ENCODE assay signal across 6 cellular contexts in the genomic region with DNA sequence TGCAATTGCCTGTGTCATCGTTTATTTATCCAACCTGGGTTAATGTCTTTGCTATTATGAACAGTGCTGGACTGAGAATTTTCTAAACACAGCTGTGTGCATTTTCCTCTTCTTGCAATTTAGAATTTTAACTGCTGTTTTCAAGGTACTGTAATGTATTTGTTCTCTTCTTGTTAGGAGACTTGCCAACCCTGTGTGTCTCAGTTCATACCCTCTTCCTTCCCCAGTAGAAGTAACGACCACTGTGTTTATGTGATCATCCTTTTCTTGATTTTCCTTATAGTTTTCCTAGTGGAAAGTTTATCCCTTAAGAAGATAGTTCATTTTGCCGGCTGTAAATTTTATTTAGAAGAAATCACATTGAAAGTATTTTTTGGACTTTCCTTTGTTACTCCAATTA.
A peak's percentile ranks its signal among the peaks of the same experiment; 100 is the strongest.
DNase-seq lines count a peak whose midpoint lies in the region; ATAC-seq and TF ChIP-seq lines count a peak whose summit lies in the region.
"Not testable (repeated sequence)": the region's sequence is repeated elsewhere in the genome, so short reads cannot be mapped to it uniquely, and the experiment has no call there.

No MANE protein-coding gene starts in this region.

- not testable (repeated sequence) for H3K9me3 ChIP-seq in osteoblast (ENCODE audit: low read depth, low read length)

- intact Hi-C loops in activated B cell treated with CpG ODN at 0.5 μM for 24 hours (cut with micrococcal nuclease): not testable (repeated sequence)

- not testable (repeated sequence) for H3K4me3 ChIP-seq in osteoblast (ENCODE audit: insufficient read depth, low read length)

- not testable (repeated sequence) for H3K27me3 Mint-ChIP-seq in IgD-negative memory B cell; activated B cell treated with CpG ODN at 0.5 μM for 24 hours; memory B cell; stimulated activated naive B cell treated with anti-CD40 and anti-IgM and Interleukin-4, amounts not matched to agents 10 μg/mL and 1 μg/mL and 100 μg/mL, for 72 hours

- H3K36me3 ChIP-seq in osteoblast (ENCODE audit: insufficient read depth, low read length): not testable (repeated sequence)

- CTCF ChIA-PET in activated B cell treated with CpG ODN at 0.5 μM for 24 hours (lab: Charles Lee): not testable (repeated sequence)

- H4K20me1 ChIP-seq in osteoblast (ENCODE audit: insufficient read depth, low read length): not testable (repeated sequence)

- not testable (repeated sequence) for H3K4me1 ChIP-seq in osteoblast (ENCODE audit: insufficient read depth, low read length)

- DNase-seq in NCI-H1694 treated with DMSO at 0.1 percent for 48 hours (lab: John Stamatoyannopoulos, UW) (peak; percentile 57), osteoblast (ENCODE audit: insufficient read length, low spot score, missing footprints) (peak; percentile 55)
- DNase-seq in activated B cell treated with CpG ODN at 0.5 μM for 24 hours; memory B cell (ENCODE audit: low spot score in 2 of 2); stimulated activated naive B cell treated with anti-CD40 and anti-IgM and Interleukin-4, amounts not matched to agents 10 μg/mL and 1 μg/mL and 100 μg/mL, for 72 hours: not testable (repeated sequence)

- not testable (repeated sequence) for H3K4me1 Mint-ChIP-seq in IgD-negative memory B cell, memory B cell
- H3K4me1 Mint-ChIP-seq in activated B cell treated with CpG ODN at 0.5 μM for 24 hours: peaks cover 31% of the 10 kb centered on the region
- peaks cover 8 to 32% of the 10 kb centered on the region in 2 donors for H3K4me1 Mint-ChIP-seq in stimulated activated naive B cell treated with anti-CD40 and anti-IgM and Interleukin-4, amounts not matched to agents 10 μg/mL and 1 μg/mL and 100 μg/mL, for 72 hours

- ATAC-seq in activated B cell treated with CpG ODN at 0.5 μM for 24 hours (ENCODE audit: low read depth); memory B cell (ENCODE audit: low read depth); stimulated activated naive B cell treated with anti-CD40 and anti-IgM and Interleukin-4, amounts not matched to agents 10 μg/mL and 1 μg/mL and 100 μg/mL, for 72 hours (replicated peaks): not testable (repeated sequence)

- H3K27ac ChIP-seq in osteoblast (ENCODE audit: low read depth, low read length): not testable (repeated sequence)

- not testable (repeated sequence) for H3K79me2 ChIP-seq in osteoblast (ENCODE audit: insufficient read depth, low read length)

- peak overlapping the region in 3 of 4 donors; percentile 60 to 83 (median 72) for H3K4me3 Mint-ChIP-seq in IgD-negative memory B cell
- H3K4me3 Mint-ChIP-seq in activated B cell treated with CpG ODN at 0.5 μM for 24 hours: peak overlapping the region; percentile 67
- H3K4me3 Mint-ChIP-seq in memory B cell: peak overlapping the region; percentile 86
- peak overlapping the region; percentile 30 to 32 for H3K4me3 Mint-ChIP-seq in stimulated activated naive B cell treated with anti-CD40 and anti-IgM and Interleukin-4, amounts not matched to agents 10 μg/mL and 1 μg/mL and 100 μg/mL, for 72 hours

- H2AFZ ChIP-seq in osteoblast (ENCODE audit: low read length): not testable (repeated sequence)

- not testable (repeated sequence) for TF ChIP-seq CTCF in activated B cell treated with CpG ODN at 0.5 μM for 24 hours (IDR thresholded peaks at IDR 0.05); osteoblast (IDR thresholded peaks at IDR 0.05; ENCODE audit: extremely low read depth, low read depth, low read length)

- not testable (repeated sequence) for H3K9me3 Mint-ChIP-seq in IgD-negative memory B cell; activated B cell treated with CpG ODN at 0.5 μM for 24 hours; memory B cell; stimulated activated naive B cell treated with anti-CD40 and anti-IgM and Interleukin-4, amounts not matched to agents 10 μg/mL and 1 μg/mL and 100 μg/mL, for 72 hours

- H3K27ac Mint-ChIP-seq in IgD-negative memory B cell (peak overlapping the region in 1 of 3 donors; percentile 53), activated B cell treated with CpG ODN at 0.5 μM for 24 hours (peak overlapping the region; percentile 61)
- not testable (repeated sequence) for H3K27ac Mint-ChIP-seq in memory B cell
- peak overlapping the region; percentile 75 for H3K27ac Mint-ChIP-seq in stimulated activated naive B cell treated with anti-CD40 and anti-IgM and Interleukin-4, amounts not matched to agents 10 μg/mL and 1 μg/mL and 100 μg/mL, for 72 hours

- not testable (repeated sequence) for H3K4me2 ChIP-seq in osteoblast (ENCODE audit: insufficient read depth, low read length)

- H3K36me3 Mint-ChIP-seq in IgD-negative memory B cell: not testable (repeated sequence)
- peaks cover 31% of the 10 kb centered on the region for H3K36me3 Mint-ChIP-seq in activated B cell treated with CpG ODN at 0.5 μM for 24 hours (ENCODE audit: low read depth)
- H3K36me3 Mint-ChIP-seq in memory B cell: peaks cover 16% of the 10 kb centered on the region
- peaks cover 35 to 43% of the 10 kb centered on the region in 2 donors for H3K36me3 Mint-ChIP-seq in stimulated activated naive B cell treated with anti-CD40 and anti-IgM and Interleukin-4, amounts not matched to agents 10 μg/mL and 1 μg/mL and 100 μg/mL, for 72 hours

- not testable (repeated sequence) for H3K27me3 ChIP-seq in osteoblast (ENCODE audit: insufficient read depth, low read length)

- POLR2A ChIA-PET in activated B cell treated with CpG ODN at 0.5 μM for 24 hours (lab: Charles Lee): interaction anchor here (2.1 to 4.2 kb wide), 2 partner anchors 53 kb away, joined by 14 to 61 read pairs; no protein-coding TSS in a partner anchor

Comparison
In these comparisons a context has a peak if more than half of its experiments do, and no peak if none do; other contexts are left out.
1. H3K4me3 Mint-ChIP-seq: peak in every context shown above with its lines; median percentile 86 in memory B cell; 72 in IgD-negative memory B cell; 67 in activated B cell treated with CpG ODN at 0.5 μM for 24 hours; 31 in stimulated activated naive B cell treated with anti-CD40 and anti-IgM and Interleukin-4, amounts not matched to agents 10 μg/mL and 1 μg/mL and 100 μg/mL, for 72 hours.